Comparison of ENCODE assay signal across 8 cellular contexts in genomic region chr16:75566889-75567255, GRCh38. TPM values are rescaled to one million over a fixed set of nuclear protein-coding genes. Genes with fewer than 3 reads are reported as not detected.
DNase-seq lines count a peak whose midpoint lies in the region; ATAC-seq and TF ChIP-seq lines count a peak whose summit lies in the region.

No MANE protein-coding gene starts in this region.

- peak overlapping the region; percentile 95 for H3K4me2 ChIP-seq in OCI-LY3 (ENCODE audit: low read length)
- H3K4me2 ChIP-seq in mammary epithelial cell (ENCODE audit: insufficient read depth, low read depth, low read length): peak overlapping the region; percentile 81

- no peak for TF ChIP-seq POLR2A in right lobe of liver (IDR thresholded peaks at IDR 0.05)

- intact Hi-C loops in mammary epithelial cell (cut with micrococcal nuclease) (loop anchor here (5.0 kb wide), 4 partner anchors 80 to 260 kb away; partner anchors contain the start of genes KARS1 and TERF2IP), right lobe of liver (cut with DNase I) (no loop called here)

- dilution Hi-C loops in mammary epithelial cell (cut with HindIII; ENCODE audit: low sequenced_read_pairs): no loop called here

- H3K27me3 ChIP-seq in OCI-LY3 (ENCODE audit: low read depth, low read length) (peaks cover 16% of the 10 kb centered on the region), mammary epithelial cell (ENCODE audit: insufficient read depth, low read length) (no peaks in the 10 kb centered on the region), right lobe of liver (no peaks in the 10 kb centered on the region), thymus (ENCODE audit: control insufficient read depth, insufficient read depth) (no peaks in the 10 kb centered on the region)

- H2AFZ ChIP-seq in OCI-LY3 (ENCODE audit: low read depth, low read length) (no peak overlapping the region), mammary epithelial cell (ENCODE audit: low read depth, low read length) (peak overlapping the region; percentile 97)

- DNase-seq in ACHN (peak; percentile 27), GM20000 (ENCODE audit: low spot score) (peak; percentile 19), mammary epithelial cell (no peak), right lobe of liver (no peak), T1000 (lab: John Stamatoyannopoulos, UW) (no peak)

- BruUV-seq in mammary epithelial cell (replicated peaks; lab: Mats Ljungman, UMichigan): no TSS peak

- no peaks in the 10 kb centered on the region for H3K9me3 ChIP-seq in OCI-LY3 (ENCODE audit: insufficient read depth, low read length)
- no peaks in the 10 kb centered on the region for H3K9me3 ChIP-seq in mammary epithelial cell (replicated peaks; ENCODE audit: insufficient read depth, low read length)
- no peaks in the 10 kb centered on the region for H3K9me3 ChIP-seq in right lobe of liver
- H3K9me3 ChIP-seq in thymus (ENCODE audit: control insufficient read depth): no peaks in the 10 kb centered on the region

- H4K20me1 ChIP-seq in OCI-LY3 (ENCODE audit: insufficient read depth, low read length) (peaks cover 20% of the 10 kb centered on the region), mammary epithelial cell (ENCODE audit: insufficient read depth, low read length) (no peaks in the 10 kb centered on the region)

- ATAC-seq in right lobe of liver (peak; percentile 3 to 34 (median 17)), GM19328 (IDR thresholded peaks at IDR 0.05; ENCODE audit: unreplicated experiment) (no peak)

- H3K36me3 ChIP-seq in OCI-LY3 (replicated peaks; ENCODE audit: low read depth, low read length): peaks cover 34% of the 10 kb centered on the region
- H3K36me3 ChIP-seq in mammary epithelial cell (ENCODE audit: insufficient read depth, low read length): peaks cover 5% of the 10 kb centered on the region
- H3K36me3 ChIP-seq in right lobe of liver: peaks cover 0 to 37% (median 7%) of the 10 kb centered on the region in 4 donors
- peaks cover 24% of the 10 kb centered on the region for H3K36me3 ChIP-seq in thymus (ENCODE audit: control insufficient read depth, insufficient read depth)

- 0% methylated on average over 12 of the region's 17 CpGs for WGBS in mammary epithelial cell (ENCODE audit: low coverage, missing lambda C conversion rate)
- WGBS in right lobe of liver (ENCODE audit: insufficient coverage, low coverage, low lambda C conversion rate, missing lambda C conversion rate): 0% methylated on average over 1 of the region's 17 CpGs
- 10% methylated on average over 17 of the region's 17 CpGs for WGBS in thymus

- H3K27ac ChIP-seq in OCI-LY3 (ENCODE audit: low read length): no peak overlapping the region
- H3K27ac ChIP-seq in mammary epithelial cell (ENCODE audit: insufficient read depth, low read depth, low read length): peak overlapping the region; percentile 69
- peak overlapping the region; percentile 64 to 83 (median 69) for H3K27ac ChIP-seq in right lobe of liver
- no peak overlapping the region for H3K27ac ChIP-seq in thymus (ENCODE audit: low read depth)

- H3K4me3 ChIP-seq in OCI-LY3 (ENCODE audit: low read length) (peak overlapping the region; percentile 91), mammary epithelial cell (replicated peaks in 1 of 3; ENCODE audit: insufficient read depth in 1 of 3, low read depth in 2 of 3, low read length in 3 of 3) (peak overlapping the region; percentile 73 to 87 (median 78)), right lobe of liver (peak overlapping the region; percentile 90 to 100 (median 99)), thymus (ENCODE audit: low read length) (peak overlapping the region; percentile 91)

- H3K9ac ChIP-seq in OCI-LY3 (ENCODE audit: low read length) (peak overlapping the region; percentile 75), mammary epithelial cell (ENCODE audit: insufficient read depth, low read length) (peak overlapping the region; percentile 71)

- CTCF ChIA-PET in mammary epithelial cell (lab: Charles Lee; ENCODE audit: low non-redundant PET): no interaction called here

- in situ Hi-C loops in ACHN (cut with HindIII; ENCODE audit: low pct_ligation_motif_present, low pct_unique_long_range_greater_than_20kb, low sequenced_read_pairs) (no loop called here), mammary epithelial cell (cut with MboI; ENCODE audit: low sequenced_read_pairs in 2 of 2) (no loop called here)

- H3K79me2 ChIP-seq in OCI-LY3 (ENCODE audit: low read length) (peaks cover 22% of the 10 kb centered on the region), mammary epithelial cell (ENCODE audit: insufficient read depth, low read length) (peaks cover 25% of the 10 kb centered on the region)

- peaks cover 49% of the 10 kb centered on the region for H3K4me1 ChIP-seq in OCI-LY3 (ENCODE audit: low read length)
- H3K4me1 ChIP-seq in mammary epithelial cell (ENCODE audit: insufficient read depth, low read length): peaks cover 11% of the 10 kb centered on the region
- peaks cover 0 to 17% (median 0%) of the 10 kb centered on the region in 4 donors for H3K4me1 ChIP-seq in right lobe of liver
- peaks cover 9% of the 10 kb centered on the region for H3K4me1 ChIP-seq in thymus (ENCODE audit: control insufficient read depth, insufficient read depth, low read length)

- TF ChIP-seq CTCF in GM20000 (IDR thresholded peaks at IDR 0.05; ENCODE audit: extremely low read depth, missing control alignments) (no peak), OCI-LY3 (IDR thresholded peaks at IDR 0.05; ENCODE audit: low read depth, low read length) (no peak), mammary epithelial cell (conservative IDR thresholded peaks at IDR 0.05 in 1 of 2, IDR thresholded peaks at IDR 0.05 in 1 of 2; ENCODE audit: extremely low read depth in 1 of 2, insufficient read depth in 1 of 2, low read depth in 1 of 2, low read length in 2 of 2) (no peak), right lobe of liver (IDR thresholded peaks at IDR 0.05) (no peak)

RNA-seq across cellular contexts. Expression of gene GABARAPL2, which starts 0.7 kb away (rescaled TPM):
- total RNA-seq in mammary epithelial cell (10 to 100 TPM; 41.2 to 63.2 TPM), right lobe of liver (10 to 100 TPM; 33.4 to 46.5 (median 42.4) TPM)
- polyA plus RNA-seq in mammary epithelial cell (76.8 TPM), thymus (223 TPM)
- polyA minus RNA-seq in mammary epithelial cell: 49.6 TPM

RNA-seq across cellular contexts. Expression of gene TMEM231, which starts 10.8 kb away (rescaled TPM):
- total RNA-seq in mammary epithelial cell (10 to 100 TPM; 13.8 to 21.2 TPM), right lobe of liver (1 to 10 TPM in 5 of 6 experiments, under 1 TPM in 1; 0.98 to 2.1 (median 1.7) TPM)
- polyA plus RNA-seq in mammary epithelial cell (27.8 TPM), thymus (4.5 TPM)
- 23.9 TPM for polyA minus RNA-seq in mammary epithelial cell

RNA-seq across cellular contexts. Expression of gene CHST5, which starts 31.0 kb away (rescaled TPM):
- total RNA-seq in mammary epithelial cell: under 1 TPM; 0.17 to 0.24 TPM
- polyA plus RNA-seq in mammary epithelial cell: 0.01 TPM
- not detected for polyA minus RNA-seq in mammary epithelial cell
- not detected for total RNA-seq in right lobe of liver
- 0.11 TPM for polyA plus RNA-seq in thymus

RNA-seq across cellular contexts. Expression of gene ADAT1, which starts 56.2 kb away (rescaled TPM):
- total RNA-seq in mammary epithelial cell (10 to 100 TPM; 62.0 to 86.5 TPM), right lobe of liver (10 to 100 TPM; 17.7 to 29.7 (median 20.7) TPM)
- polyA plus RNA-seq in mammary epithelial cell (36.3 TPM), thymus (22.2 TPM)
- polyA minus RNA-seq in mammary epithelial cell: 23.8 TPM

Comparison
In these comparisons a context has a peak if more than half of its experiments do, and no peak if none do; other contexts are left out.
1. DNase-seq: peak in ACHN (single experiment) and GM20000 (single experiment); none in mammary epithelial cell (single experiment), right lobe of liver (0 of 3) and T1000 (single experiment).
2. H3K27ac ChIP-seq: peak in mammary epithelial cell (single experiment) and right lobe of liver (3 of 3); none in OCI-LY3 (single experiment) and thymus (single experiment).
3. RNA of gene TMEM231, which starts 10.8 kb away (total RNA-seq): 13.8 to 21.2 TPM in mammary epithelial cell; 0.98 to 2.1 TPM in right lobe of liver; every median in the first group is over 4 times any median in the second.
4. Peak in every context shown above with its lines, with median percentiles within 50 percentile points of each other: H3K4me3 ChIP-seq.